8 cellular contexts compared by ENCODE assay signal in genomic region chr6:30908700-30909099, GRCh38. TPM values are rescaled to one million over a fixed set of nuclear protein-coding genes. Genes with fewer than 3 reads are reported as not detected.
A peak's percentile ranks its signal among the peaks of the same experiment; 100 is the strongest.
DNase-seq lines count a peak whose midpoint lies in the region; ATAC-seq, FAIRE-seq and TF ChIP-seq lines count a peak whose summit lies in the region.

No MANE protein-coding gene starts in this region.

- intact Hi-C loops in head of caudate nucleus (cut with DNase I), result no loop called here

- peaks cover 28% of the 10 kb centered on the region for H3K4me1 Mint-ChIP-seq in activated CD8-positive, alpha-beta T cell treated with anti-CD3 and anti-CD28 coated beads, Interleukin-2, amount 10 ng/mL, durations not matched to agents 7 days and 5 days (ENCODE audit: low read depth)
- peaks cover 33% of the 10 kb centered on the region for H3K4me1 Mint-ChIP-seq in stimulated activated effector memory CD8-positive, alpha-beta T cell treated with anti-CD3 and anti-CD28 coated beads, Interleukin-12 subunit alpha, Interleukin-12 subunit beta, amount 100 ng/mL, for 72 hours

- POLR2A ChIA-PET in activated CD8-positive, alpha-beta T cell treated with anti-CD3 and anti-CD28 coated beads, Interleukin-2, amount 10 ng/mL, durations not matched to agents 7 days and 5 days (lab: Charles Lee), result no interaction called here

- H3K27ac Mint-ChIP-seq in activated CD8-positive, alpha-beta T cell treated with anti-CD3 and anti-CD28 coated beads, Interleukin-2, amount 10 ng/mL, durations not matched to agents 7 days and 5 days, result peak overlapping the region; percentile 66
- peak overlapping the region; percentile 91 for H3K27ac Mint-ChIP-seq in stimulated activated effector memory CD8-positive, alpha-beta T cell treated with anti-CD3 and anti-CD28 coated beads, Interleukin-12 subunit alpha, Interleukin-12 subunit beta, amount 100 ng/mL, for 72 hours

- DNase-seq in HFF-Myc (ENCODE audit: extremely low read depth, low read depth) (no peak), GM12892 (ENCODE audit: insufficient read length) (no peak), head of caudate nucleus (no peak)
- no peak for DNase-seq in activated CD8-positive, alpha-beta T cell treated with anti-CD3 and anti-CD28 coated beads, Interleukin-2, amount 10 ng/mL, durations not matched to agents 7 days and 5 days
- no peak for DNase-seq in stimulated activated effector memory CD8-positive, alpha-beta T cell treated with anti-CD3 and anti-CD28 coated beads, Interleukin-12 subunit alpha, Interleukin-12 subunit beta, amount 100 ng/mL, for 72 hours (ENCODE audit: low spot score in 2 of 2)
- DNase-seq in stimulated activated CD4-positive, alpha-beta T cell treated with anti-CD3 and anti-CD28 coated beads, Interleukin-4, amount 100 ng/mL, for 1 hour, result no peak

- peak overlapping the region; percentile 99 for H3K4me3 ChIP-seq in HFF-Myc (replicated peaks; ENCODE audit: low read depth, low read length)
- peak overlapping the region; percentile 89 for H3K4me3 ChIP-seq in iPS-15b (ENCODE audit: low read depth, low read length)

- H3K36me3 Mint-ChIP-seq in activated CD8-positive, alpha-beta T cell treated with anti-CD3 and anti-CD28 coated beads, Interleukin-2, amount 10 ng/mL, durations not matched to agents 7 days and 5 days (ENCODE audit: low read depth), result peaks cover 23% of the 10 kb centered on the region
- peaks cover 38% of the 10 kb centered on the region for H3K36me3 Mint-ChIP-seq in stimulated activated effector memory CD8-positive, alpha-beta T cell treated with anti-CD3 and anti-CD28 coated beads, Interleukin-12 subunit alpha, Interleukin-12 subunit beta, amount 100 ng/mL, for 72 hours

- H3K9me3 Mint-ChIP-seq in activated CD8-positive, alpha-beta T cell treated with anti-CD3 and anti-CD28 coated beads, Interleukin-2, amount 10 ng/mL, durations not matched to agents 7 days and 5 days (ENCODE audit: insufficient read depth), result no peaks in the 10 kb centered on the region
- H3K9me3 Mint-ChIP-seq in stimulated activated effector memory CD8-positive, alpha-beta T cell treated with anti-CD3 and anti-CD28 coated beads, Interleukin-12 subunit alpha, Interleukin-12 subunit beta, amount 100 ng/mL, for 72 hours, result no peaks in the 10 kb centered on the region

- no peaks in the 10 kb centered on the region for H3K9me3 ChIP-seq in iPS-15b (ENCODE audit: control insufficient read depth, insufficient read depth, low read length)

- no peak for FAIRE-seq in GM12892 (lab: Jason Lieb, UNC)

- TF ChIP-seq POLR2A in GM12892 (IDR thresholded peaks at IDR 0.05; ENCODE audit: low read depth, low read length), result no peak

- no peaks in the 10 kb centered on the region for H3K27me3 ChIP-seq in iPS-15b (ENCODE audit: control insufficient read depth, insufficient read depth, low read length)

- H3K27me3 Mint-ChIP-seq in activated CD8-positive, alpha-beta T cell treated with anti-CD3 and anti-CD28 coated beads, Interleukin-2, amount 10 ng/mL, durations not matched to agents 7 days and 5 days (ENCODE audit: low read depth), result no peaks in the 10 kb centered on the region

- peaks cover 19% of the 10 kb centered on the region for H3K36me3 ChIP-seq in iPS-15b (ENCODE audit: control insufficient read depth, insufficient read depth, low read length)

- CTCF ChIA-PET in activated CD8-positive, alpha-beta T cell treated with anti-CD3 and anti-CD28 coated beads, Interleukin-2, amount 10 ng/mL, durations not matched to agents 7 days and 5 days (lab: Charles Lee), result interaction anchor here (1.2 to 3.3 kb wide), 5 partner anchors 32 to 230 kb away, joined by 3 to 15 read pairs (median 5); no protein-coding TSS in a partner anchor

- no peak for TF ChIP-seq CTCF in HFF-Myc (IDR thresholded peaks at IDR 0.05; ENCODE audit: low read depth, low read length, missing control alignments)

- no peak for ATAC-seq in activated CD8-positive, alpha-beta T cell treated with anti-CD3 and anti-CD28 coated beads, Interleukin-2, amount 10 ng/mL, durations not matched to agents 7 days and 5 days
- no peak for ATAC-seq in stimulated activated effector memory CD8-positive, alpha-beta T cell treated with anti-CD3 and anti-CD28 coated beads, Interleukin-12 subunit alpha, Interleukin-12 subunit beta, amount 100 ng/mL, for 72 hours
- ATAC-seq in GM21786 (IDR thresholded peaks at IDR 0.05; ENCODE audit: unreplicated experiment), result no peak

- peak overlapping the region; percentile 61 for H3K9ac ChIP-seq in iPS-15b (ENCODE audit: low read depth, low read length)

- H3K4me3 Mint-ChIP-seq in activated CD8-positive, alpha-beta T cell treated with anti-CD3 and anti-CD28 coated beads, Interleukin-2, amount 10 ng/mL, durations not matched to agents 7 days and 5 days, result peak overlapping the region; percentile 99
- peak overlapping the region; percentile 94 for H3K4me3 Mint-ChIP-seq in stimulated activated effector memory CD8-positive, alpha-beta T cell treated with anti-CD3 and anti-CD28 coated beads, Interleukin-12 subunit alpha, Interleukin-12 subunit beta, amount 100 ng/mL, for 72 hours

- no peaks in the 10 kb centered on the region for H3K4me1 ChIP-seq in iPS-15b (ENCODE audit: control insufficient read depth, insufficient read depth, low read length)

RNA-seq across cellular contexts. Expression of gene GTF2H4, which starts 0.7 kb away (rescaled TPM):
- 10 to 100 TPM; 30.0 to 30.1 TPM for total RNA-seq in activated CD8-positive, alpha-beta T cell treated with anti-CD3 and anti-CD28 coated beads, Interleukin-2, amount 10 ng/mL, durations not matched to agents 7 days and 5 days
- 20.5 TPM for polyA plus RNA-seq in GM12892 (2012; ENCODE audit: missing spikeins)

RNA-seq across cellular contexts. Expression of gene VARS2, which starts 5.3 kb away (rescaled TPM):
- total RNA-seq in activated CD8-positive, alpha-beta T cell treated with anti-CD3 and anti-CD28 coated beads, Interleukin-2, amount 10 ng/mL, durations not matched to agents 7 days and 5 days, result 10 to 100 TPM; 38.4 to 38.8 TPM
- polyA plus RNA-seq in GM12892 (2012; ENCODE audit: missing spikeins), result 26.5 TPM

RNA-seq across cellular contexts. Expression of gene SFTA2, which starts 23.3 kb away (rescaled TPM):
- not detected for total RNA-seq in activated CD8-positive, alpha-beta T cell treated with anti-CD3 and anti-CD28 coated beads, Interleukin-2, amount 10 ng/mL, durations not matched to agents 7 days and 5 days
- not detected for polyA plus RNA-seq in GM12892 (2012; ENCODE audit: missing spikeins)

RNA-seq across cellular contexts. Expression of gene DDR1, which starts 24.4 kb away (rescaled TPM):
- 1 to 10 TPM; 6.3 to 7.4 TPM for total RNA-seq in activated CD8-positive, alpha-beta T cell treated with anti-CD3 and anti-CD28 coated beads, Interleukin-2, amount 10 ng/mL, durations not matched to agents 7 days and 5 days
- polyA plus RNA-seq in GM12892 (2012; ENCODE audit: missing spikeins), result 7.2 TPM

RNA-seq across cellular contexts. Expression of gene MUCL3, which starts 32.1 kb away (rescaled TPM):
- not detected for total RNA-seq in activated CD8-positive, alpha-beta T cell treated with anti-CD3 and anti-CD28 coated beads, Interleukin-2, amount 10 ng/mL, durations not matched to agents 7 days and 5 days
- 0.49 TPM for polyA plus RNA-seq in GM12892 (2012; ENCODE audit: missing spikeins)
